Comparison of ENCODE assay signal across 8 cellular contexts in the genomic region with DNA sequence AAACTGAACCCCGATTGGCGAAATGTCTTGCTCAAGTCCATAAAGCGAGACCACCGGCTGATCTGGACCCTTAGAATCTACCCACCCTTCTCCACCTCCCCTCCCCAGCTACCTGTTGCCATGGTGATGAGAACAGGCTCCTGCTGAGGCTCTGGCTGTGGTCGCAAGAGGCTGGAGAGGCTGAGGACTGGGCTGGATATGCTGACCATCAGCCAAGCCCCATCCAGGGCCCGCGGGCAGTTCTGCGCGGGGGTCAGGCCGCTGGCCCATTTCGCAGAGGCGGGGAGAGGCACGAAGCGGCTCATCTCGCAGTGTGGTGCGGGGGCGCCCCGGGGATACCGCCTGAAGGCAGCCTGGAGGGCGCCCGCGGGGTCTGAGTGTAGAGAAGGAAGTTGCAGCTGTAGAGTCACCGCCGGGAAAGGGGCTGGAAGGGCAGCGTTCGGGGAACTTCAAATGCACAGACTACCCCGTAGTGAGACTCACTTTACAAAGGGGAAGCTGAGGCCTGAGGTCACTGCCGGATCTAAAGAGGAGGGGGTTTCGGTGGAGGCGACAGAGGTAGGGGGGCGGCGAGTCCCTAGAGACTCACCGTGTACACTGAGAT. TPM values are rescaled to one million over a fixed set of nuclear protein-coding genes. Genes with fewer than 3 reads are reported as not detected.
DNase-seq lines count a peak whose midpoint lies in the region; ATAC-seq and TF ChIP-seq lines count a peak whose summit lies in the region.

No MANE protein-coding gene starts in this region.

- no CpG with 5 or more reads among the region's 33 CpGs for WGBS in IMR-90 (ENCODE audit: extremely low coverage in 2 of 2, insufficient read length in 1 of 2), 2 experiments

- H3K4me3 ChIP-seq in IMR-90 (ENCODE audit: insufficient read depth, low read depth, low read length) (peak overlapping the region; percentile 64), cardiac fibroblast (replicated peaks in 1 of 2; ENCODE audit: low read depth in 2 of 2, low read length in 2 of 2) (peak overlapping the region; percentile 84 to 89)

- peaks cover 11% of the 10 kb centered on the region for H3K4me1 ChIP-seq in IMR-90 (ENCODE audit: control insufficient read depth, insufficient read depth, low read length)

- in situ Hi-C loops in GM13977 (cut with MboI; ENCODE audit: low pct_unique_long_range_greater_than_20kb, low sequenced_read_pairs, unreplicated experiment): no loop called here
- in situ Hi-C loops in IMR-90 (cut with MboI; ENCODE audit: low sequenced_read_pairs): no loop called here

- peak overlapping the region; percentile 96 for H3K9ac ChIP-seq in IMR-90 (ENCODE audit: low read depth, low read length)

- CTCF ChIA-PET in IMR-90 (lab: Yijun Ruan, JAX) (interaction anchor here (0.6 kb wide), 1 partner anchor 43 kb away, joined by 5 read pairs; no protein-coding TSS in a partner anchor), T-cell (lab: Charles Lee) (interaction anchor here in 1 of 2 donors (0.6 to 2.2 kb wide), 6 partner anchors 14 to 1991 kb away, joined by 4 to 12 read pairs (median 7); a partner anchor contains a TSS)

- no peaks in the 10 kb centered on the region for H3K27me3 ChIP-seq in IMR-90 (ENCODE audit: control insufficient read depth, insufficient read depth, low read length)

- peak overlapping the region; percentile 98 for H3K4ac ChIP-seq in IMR-90 (ENCODE audit: low read depth, low read length)

- H3K18ac ChIP-seq in IMR-90 (ENCODE audit: low read depth, low read length): peak overlapping the region; percentile 57

- peak overlapping the region; percentile 94 for H3K56ac ChIP-seq in IMR-90 (ENCODE audit: extremely low read depth, insufficient read depth, low read length)

- H3K9me1 ChIP-seq in IMR-90 (ENCODE audit: insufficient read depth, low read length): peaks cover 11% of the 10 kb centered on the region

- H4K20me1 ChIP-seq in IMR-90 (ENCODE audit: insufficient read depth, low read length): peaks cover 14% of the 10 kb centered on the region

- H2AFZ ChIP-seq in IMR-90 (replicated peaks; ENCODE audit: low read length, poor library complexity): peak overlapping the region; percentile 96

- peak overlapping the region; percentile 99 for H3K23ac ChIP-seq in IMR-90 (ENCODE audit: low read depth, low read length)

- H2BK20ac ChIP-seq in IMR-90 (ENCODE audit: low read depth, low read length): no peak overlapping the region

- no peak for TF ChIP-seq RAD21 in IMR-90 (IDR thresholded peaks at IDR 0.05; ENCODE audit: low read length)

- peaks cover 2% of the 10 kb centered on the region; the same call in 1 of the 2 replicates for H3K36me3 ChIP-seq in IMR-90 (ENCODE audit: control insufficient read depth, insufficient read depth, low read length)

- H3K4me2 ChIP-seq in IMR-90 (ENCODE audit: low read depth, low read length): peak overlapping the region; percentile 98

- TF ChIP-seq CTCF in GM13977 (IDR thresholded peaks at IDR 0.05; ENCODE audit: extremely low read depth, insufficient read depth, missing control alignments) (peak; percentile 11), IMR-90 (conservative IDR thresholded peaks at IDR 0.05; ENCODE audit: low read depth, low read length) (no peak), cardiac fibroblast (IDR thresholded peaks at IDR 0.05; ENCODE audit: low read depth, low read length) (no peak)

- H2BK5ac ChIP-seq in IMR-90 (ENCODE audit: low read depth, low read length, poor library complexity, severe bottlenecking): peak overlapping the region; percentile 95

- peak overlapping the region; percentile 97 to 98 for H3K27ac Mint-ChIP-seq in T-cell

- DNase-seq in GM13977 (ENCODE audit: low spot score) (no peak), IMR-90 (peak; percentile 31), T-cell (peak in 16 of 34 experiments; percentile 4 to 47 (median 32)), cardiac fibroblast (ENCODE audit: low read depth in 2 of 2) (peak; percentile 31 to 36), iris pigment epithelial cell (ENCODE audit: low read depth) (peak; percentile 42), NCI-H1048 (lab: John Stamatoyannopoulos, UW) (no peak)
- DNase-seq in stimulated activated CD4-positive, alpha-beta T cell treated with anti-CD3 and anti-CD28 coated beads, Interleukin-1b, Interleukin-23, amount 100 ng/mL, for 4 hours (ENCODE audit: low read depth in 2 of 2): peak; percentile 46 to 47

- ATAC-seq in IMR-90 (ENCODE audit: low read depth) (peak; percentile 5), T-cell (replicated peaks in 1 of 4) (peak in 2 of 4 experiments; percentile 7 to 13), HG02885 (IDR thresholded peaks at IDR 0.05; ENCODE audit: poor library complexity, unreplicated experiment) (no peak)

- no TSS peak for BruUV-seq in IMR-90 (replicated peaks; lab: Mats Ljungman, UMichigan)

- H3K4me1 Mint-ChIP-seq in T-cell: peaks cover 63 to 68% (median 65%) of the 10 kb centered on the region in 3 donors

- H4K5ac ChIP-seq in IMR-90 (ENCODE audit: low read depth, low read length): peak overlapping the region; percentile 51

- POLR2A ChIA-PET in IMR-90 (lab: Charles Lee; ENCODE audit: unreplicated experiment) (interaction anchor here (1.2 kb wide), 1 partner anchor 14 kb away, joined by 3 read pairs; no protein-coding TSS in a partner anchor), T-cell (lab: Charles Lee) (interaction anchor here (0.5 to 1.5 kb wide), 7 partner anchors 15 to 1107 kb away, joined by 3 to 6 read pairs (median 4); a partner anchor contains a TSS)

- H3K36me3 Mint-ChIP-seq in T-cell: peaks cover 16% of the 10 kb centered on the region

- H4K91ac ChIP-seq in IMR-90 (ENCODE audit: insufficient read depth, low read depth, low read length): peak overlapping the region; percentile 95; the same call in 1 of the 2 replicates

- no peaks in the 10 kb centered on the region for H3K9me3 ChIP-seq in IMR-90 (ENCODE audit: control insufficient read depth, insufficient read depth, low read length)

- H3K4me3 Mint-ChIP-seq in T-cell: peak overlapping the region; percentile 98 to 100 (median 99)

- dilution Hi-C loops in IMR-90 (cut with HindIII; ENCODE audit: low sequenced_read_pairs, unreplicated experiment): no loop called here

- peak overlapping the region; percentile 97 for H3K27ac ChIP-seq in IMR-90 (ENCODE audit: insufficient read depth, low read length)

- peaks cover 23 to 72% of the 10 kb centered on the region in 2 experiments for H3K79me1 ChIP-seq in IMR-90 (ENCODE audit: low read depth in 1 of 2, low read length in 2 of 2)

- intact Hi-C loops in IMR-90 (cut with micrococcal nuclease): loop anchor here (1.0 to 5.0 kb wide), 3 partner anchors 14 to 104 kb away; a partner anchor contains a TSS

- no peaks in the 10 kb centered on the region for H3K27me3 Mint-ChIP-seq in T-cell

- H3K9me3 Mint-ChIP-seq in T-cell: no peaks in the 10 kb centered on the region

- no peak for TF ChIP-seq POLR2A in IMR-90 (IDR thresholded peaks at IDR 0.05; ENCODE audit: low read depth, low read length)

- H2AK5ac ChIP-seq in IMR-90 (ENCODE audit: low read depth, low read length): peak overlapping the region; percentile 98

- H2AK9ac ChIP-seq in IMR-90 (replicated peaks; ENCODE audit: low read depth, low read length, poor library complexity): peak overlapping the region; percentile 99

- peak overlapping the region; percentile 98 for H3K14ac ChIP-seq in IMR-90 (replicated peaks; ENCODE audit: low read depth, low read length)

- H4K8ac ChIP-seq in IMR-90 (ENCODE audit: low read depth in 2 of 2, low read length in 2 of 2): peak overlapping the region; percentile 79 to 96; a peak in 3 of 4 replicates

- H2BK15ac ChIP-seq in IMR-90 (ENCODE audit: low read depth, low read length): peak overlapping the region; percentile 53; the same call in 1 of the 3 replicates

- peak overlapping the region; percentile 92 for H2BK120ac ChIP-seq in IMR-90 (ENCODE audit: low read depth, low read length)

TF ChIP-seq in IMR-90, 13 proteins besides CTCF, POLR2A, EP300 and RAD21:
- 0 out of 2 replicates have a peak, but pooled peaks have one; percentile 44 for TF ChIP-seq CHD1 (IDR thresholded peaks at IDR 0.05; ENCODE audit: low read depth, low read length)
- 0 out of 2 replicates have a peak, but pooled peaks have one; percentile 12 for TF ChIP-seq MXI1 (IDR thresholded peaks at IDR 0.05; ENCODE audit: borderline replicate concordance, low read depth, low read length)
- TF ChIP-seq SMC3 (IDR thresholded peaks at IDR 0.05; ENCODE audit: low read depth, low read length): no peak
- TF ChIP-seq RCOR1 (IDR thresholded peaks at IDR 0.05; ENCODE audit: insufficient replicate concordance, low read length): no peak

RNA-seq across cellular contexts. Expression of a gene that starts 0.7 kb away (rescaled TPM):
- total RNA-seq in IMR-90 (2012; rRNA removed) (12.5 and 13.1 TPM in 2 replicates), T-cell (100 to 1,000 TPM; 224 to 271 (median 254) TPM)
- polyA plus RNA-seq in IMR-90 (2012; rRNA removed): 62.5 and 63.3 TPM in 2 replicates
- polyA plus RNA-seq in IMR-90 (2012; cell fraction: cytosol; rRNA removed): 57.3 and 109 TPM in 2 replicates
- polyA plus RNA-seq in IMR-90 (2012; cell fraction: nucleus; rRNA removed; ENCODE audit: low replicate concordance): 111 and 160 TPM in 2 replicates

RNA-seq across cellular contexts. Expression of a gene that starts 4.3 kb away (rescaled TPM):
- total RNA-seq in IMR-90 (2012; rRNA removed) (5.8 and 6.8 TPM in 2 replicates), T-cell (10 to 100 TPM; 17.6 to 32.0 (median 26.3) TPM)
- 12.7 and 13.0 TPM in 2 replicates for polyA plus RNA-seq in IMR-90 (2012; rRNA removed)
- polyA plus RNA-seq in IMR-90 (2012; cell fraction: cytosol; rRNA removed): 6.9 and 17.4 TPM in 2 replicates
- polyA plus RNA-seq in IMR-90 (2012; cell fraction: nucleus; rRNA removed; ENCODE audit: low replicate concordance): 10.1 and 18.2 TPM in 2 replicates

RNA-seq across cellular contexts. Expression of a gene that starts 9.6 kb away (rescaled TPM):
- total RNA-seq in IMR-90 (2012; rRNA removed) (77.8 and 92.2 TPM in 2 replicates), T-cell (10 to 100 TPM; 36.3 to 91.4 (median 87.7) TPM)
- 75.9 and 87.2 TPM in 2 replicates for polyA plus RNA-seq in IMR-90 (2012; rRNA removed)
- 43.8 and 49.9 TPM in 2 replicates for polyA plus RNA-seq in IMR-90 (2012; cell fraction: cytosol; rRNA removed)
- polyA plus RNA-seq in IMR-90 (2012; cell fraction: nucleus; rRNA removed; ENCODE audit: low replicate concordance): 62.3 and 79.7 TPM in 2 replicates

RNA-seq across cellular contexts. Expression of a gene that starts 14.5 kb away (rescaled TPM):
- total RNA-seq in IMR-90 (2012; rRNA removed) (4.1 and 4.4 TPM in 2 replicates), T-cell (10 to 100 TPM; 55.9 to 72.0 (median 66.0) TPM)
- polyA plus RNA-seq in IMR-90 (2012; rRNA removed): 26.9 TPM in 2 replicates
- polyA plus RNA-seq in IMR-90 (2012; cell fraction: cytosol; rRNA removed): 15.3 and 19.7 TPM in 2 replicates
- polyA plus RNA-seq in IMR-90 (2012; cell fraction: nucleus; rRNA removed; ENCODE audit: low replicate concordance): 198 and 258 TPM in 2 replicates

RNA-seq across cellular contexts. Expression of a gene that starts 23.8 kb away (rescaled TPM):
- total RNA-seq in IMR-90 (2012; rRNA removed) (24.4 and 41.7 TPM in 2 replicates), T-cell (10 to 100 TPM; 16.1 to 51.4 (median 40.5) TPM)
- polyA plus RNA-seq in IMR-90 (2012; rRNA removed): 76.5 and 92.1 TPM in 2 replicates
- polyA plus RNA-seq in IMR-90 (2012; cell fraction: cytosol; rRNA removed): 14.6 and 24.2 TPM in 2 replicates
- polyA plus RNA-seq in IMR-90 (2012; cell fraction: nucleus; rRNA removed; ENCODE audit: low replicate concordance): 12.9 and 43.5 TPM in 2 replicates

Comparison
In these comparisons a context has a peak if more than half of its experiments do, and no peak if none do; other contexts are left out.
1. DNase-seq: peak in IMR-90 (single experiment), cardiac fibroblast (2 of 2), iris pigment epithelial cell (single experiment) and stimulated activated CD4-positive, alpha-beta T cell treated with anti-CD3 and anti-CD28 coated beads, Interleukin-1b, Interleukin-23, amount 100 ng/mL, for 4 hours (2 of 2); none in GM13977 (single experiment) and NCI-H1048 (single experiment).
2. RNA of a gene that starts 0.7 kb away (total RNA-seq): 224 to 271 TPM in T-cell; 12.5 to 13.1 TPM in IMR-90; every median in the first group is over 10 times any median in the second.